In genomic region chr19:1653300-1653628, GRCh38 we compare ENCODE assay signal across 1 cellular context.
TF ChIP-seq lines count a peak whose summit lies in the region.

No MANE protein-coding gene starts in this region.

TF ChIP-seq in K562, 482 proteins besides CTCF, POLR2A, EP300 and RAD21 (continued from another document):
- TF ChIP-seq ZBTB9 (CRISPR knock-in tag; IDR thresholded peaks at IDR 0.05) (0 out of 2 replicates have a peak, but pooled peaks have one; percentile 19), NR2C2 (CRISPR knock-in tag; IDR thresholded peaks at IDR 0.05) (no peak), NR2C2 (tag; IDR thresholded peaks at IDR 0.05) (0 out of 2 replicates have a peak, but pooled peaks have one; percentile 10), ZNF778 (CRISPR knock-in tag; IDR thresholded peaks at IDR 0.05) (no peak), NCOA1 (IDR thresholded peaks at IDR 0.05; ENCODE audit: low read depth) (no peak), E2F4 (CRISPR knock-in tag; IDR thresholded peaks at IDR 0.05; ENCODE audit: low read depth) (0 out of 2 replicates have a peak, but pooled peaks have one; percentile 44), ZBTB17 (CRISPR knock-in tag; IDR thresholded peaks at IDR 0.05) (peak; percentile 81; the same call in 1 of the 2 replicates), TCF7L2 (IDR thresholded peaks at IDR 0.05; ENCODE audit: low read depth, low read length) (no peak), SRSF9 (IDR thresholded peaks at IDR 0.05; ENCODE audit: borderline replicate concordance, low read depth, low read length) (no peak), ZNF263 (CRISPR knock-in tag; IDR thresholded peaks at IDR 0.05; ENCODE audit: borderline replicate concordance) (peak; percentile 28; the same call in 1 of the 2 replicates), ZNF785 (CRISPR knock-in tag; IDR thresholded peaks at IDR 0.05) (no peak), HMG20A (CRISPR knock-in tag; conservative IDR thresholded peaks at IDR 0.05) (no peak), GATA2 (CRISPR knock-in tag; IDR thresholded peaks at IDR 0.05) (no peak), PHF20 (IDR thresholded peaks at IDR 0.05; ENCODE audit: partially characterized antibody) (peak; percentile 73), U2AF1 (optimal IDR thresholded peaks at IDR 0.05; ENCODE audit: low read depth, low read length) (no peak), ZNF165 (CRISPR knock-in tag; IDR thresholded peaks at IDR 0.05; ENCODE audit: borderline replicate concordance) (0 out of 2 replicates have a peak, but pooled peaks have one; percentile 19), KDM1A (IDR thresholded peaks at IDR 0.05) (peak; percentile 34 to 87; a peak in 2 of 4 replicates), ARNT (IDR thresholded peaks at IDR 0.05) (no peak), TBP (optimal IDR thresholded peaks at IDR 0.05; ENCODE audit: low read depth, low read length) (peak; percentile 71), DDX20 (tag; IDR thresholded peaks at IDR 0.05; ENCODE audit: low read depth) (no peak), ADNP (tag; IDR thresholded peaks at IDR 0.05) (peak; percentile 95), PBX2 (CRISPR knock-in tag; IDR thresholded peaks at IDR 0.05; ENCODE audit: low read depth) (no peak), PBX2 (tag; conservative IDR thresholded peaks at IDR 0.05; ENCODE audit: low read depth) (no peak)
